Comparison of ENCODE assay signal across 1 cellular context in the genomic region with DNA sequence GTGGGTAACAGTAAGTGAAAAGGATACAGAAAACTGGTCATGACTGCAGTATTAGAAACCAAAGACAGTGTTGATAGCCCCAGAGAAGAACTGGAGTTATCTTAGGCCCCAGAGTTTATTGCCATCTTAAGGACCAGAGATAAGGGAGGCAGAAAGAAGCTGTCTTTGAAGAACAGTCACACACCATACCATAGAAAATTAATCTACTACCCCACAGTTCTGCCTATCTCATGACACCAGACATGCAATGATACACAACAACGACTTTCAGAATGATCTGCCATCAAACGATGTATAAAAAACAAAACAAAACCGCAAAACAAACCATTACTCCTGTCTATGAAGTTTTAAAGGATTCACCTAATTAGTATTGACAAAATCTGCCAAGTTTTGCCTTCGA.
A peak's percentile ranks its signal among the peaks of the same experiment; 100 is the strongest.
TF ChIP-seq lines count a peak whose summit lies in the region.

No MANE protein-coding gene starts in this region.

TF ChIP-seq in K562, 482 proteins besides CTCF, POLR2A, EP300 and RAD21 (continued from another document and continues in another):
- TF ChIP-seq ZNF217 (CRISPR knock-in tag; IDR thresholded peaks at IDR 0.05) (no peak), RBM34 (IDR thresholded peaks at IDR 0.05; ENCODE audit: borderline replicate concordance, insufficient read depth, low read length) (no peak), ZEB2 (IDR thresholded peaks at IDR 0.05) (peak; percentile 70), NR3C1 (CRISPR knock-in tag; IDR thresholded peaks at IDR 0.05) (no peak), MYC (IDR thresholded peaks at IDR 0.05; ENCODE audit: low read depth, low read length) (no peak), MYC (CRISPR knock-in tag; IDR thresholded peaks at IDR 0.05; ENCODE audit: borderline replicate concordance, low read depth) (no peak), NELFE (IDR thresholded peaks at IDR 0.05; ENCODE audit: insufficient read depth, insufficient read length) (no peak), ZNF449 (CRISPR knock-in tag; IDR thresholded peaks at IDR 0.05) (peak; percentile 80; the same call in 1 of the 2 replicates), ZNF589 (CRISPR knock-in tag; IDR thresholded peaks at IDR 0.05; ENCODE audit: low read depth) (peak; percentile 93), SMARCA4 (IDR thresholded peaks at IDR 0.05) (peak; percentile 99), CAMTA2 (CRISPR knock-in tag; conservative IDR thresholded peaks at IDR 0.05) (no peak), SIX5 (IDR thresholded peaks at IDR 0.05; ENCODE audit: borderline replicate concordance in 1 of 2, insufficient read depth in 1 of 2, low read depth in 1 of 2, low read length in 2 of 2) (no peak), ZNF408 (CRISPR knock-in tag; IDR thresholded peaks at IDR 0.05; ENCODE audit: low read depth) (no peak), ZNF695 (CRISPR knock-in tag; IDR thresholded peaks at IDR 0.05) (no peak), GTF2E2 (tag; IDR thresholded peaks at IDR 0.05) (no peak), GABPB2 (CRISPR knock-in tag; conservative IDR thresholded peaks at IDR 0.05) (no peak), ZNF239 (CRISPR knock-in tag; IDR thresholded peaks at IDR 0.05) (peak; percentile 64), MCM3 (IDR thresholded peaks at IDR 0.05) (no peak), SMARCA5 (IDR thresholded peaks at IDR 0.05) (no peak), SRSF3 (IDR thresholded peaks at IDR 0.05; ENCODE audit: insufficient read depth, low read length) (no peak), TGIF2 (CRISPR knock-in tag; IDR thresholded peaks at IDR 0.05) (no peak), ZBTB33 (CRISPR knock-in tag; IDR thresholded peaks at IDR 0.05) (0 out of 2 replicates have a peak, but pooled peaks have one; percentile 14), MTA1 (IDR thresholded peaks at IDR 0.05; ENCODE audit: borderline replicate concordance) (peak; percentile 87), ZHX1 (conservative IDR thresholded peaks at IDR 0.05; ENCODE audit: low read length) (no peak), FOXA3 (CRISPR knock-in tag; conservative IDR thresholded peaks at IDR 0.05 in 1 of 2, IDR thresholded peaks at IDR 0.05 in 1 of 2) (peak in 1 of 2 experiments; percentile 57; a peak in 2 of 4 replicates), HOXB6 (CRISPR knock-in tag; IDR thresholded peaks at IDR 0.05; ENCODE audit: borderline replicate concordance) (no peak), KLF1 (tag; IDR thresholded peaks at IDR 0.05) (no peak), TEAD4 (IDR thresholded peaks at IDR 0.05; ENCODE audit: low read length) (peak; percentile 100), TEAD4 (CRISPR knock-in tag; IDR thresholded peaks at IDR 0.05; ENCODE audit: borderline replicate concordance) (no peak), CREB1 (IDR thresholded peaks at IDR 0.05) (peak; percentile 82; the same call in 1 of the 2 replicates), CREB1 (CRISPR knock-in tag; IDR thresholded peaks at IDR 0.05) (no peak), ZBTB12 (CRISPR knock-in tag; IDR thresholded peaks at IDR 0.05) (0 out of 2 replicates have a peak, but pooled peaks have one; percentile 13), ZBED1 (IDR thresholded peaks at IDR 0.05) (peak; percentile 77; the same call in 1 of the 2 replicates), CC2D1A (IDR thresholded peaks at IDR 0.05) (peak; percentile 99), FIP1L1 (IDR thresholded peaks at IDR 0.05; ENCODE audit: low read depth, low read length, poor library complexity, severe bottlenecking) (no peak), CBX2 (IDR thresholded peaks at IDR 0.05; ENCODE audit: insufficient read depth, low read length, poor library complexity, severe bottlenecking) (no peak), HEY1 (CRISPR knock-in tag; IDR thresholded peaks at IDR 0.05; ENCODE audit: borderline replicate concordance) (no peak), IRF9 (tag; IDR thresholded peaks at IDR 0.05) (no peak), ZNF644 (tag; IDR thresholded peaks at IDR 0.05; ENCODE audit: low read depth) (peak; percentile 87), JUND (IDR thresholded peaks at IDR 0.05; ENCODE audit: borderline replicate concordance, low read depth, low read length) (peak; percentile 57; the same call in 1 of the 2 replicates), JUND (tag; IDR thresholded peaks at IDR 0.05; ENCODE audit: borderline replicate concordance, low read depth, low read length) (peak; percentile 32; the same call in 1 of the 3 replicates), ELF1 (tag; IDR thresholded peaks at IDR 0.05) (no peak), SMAD1 (IDR thresholded peaks at IDR 0.05; ENCODE audit: low read depth, low read length, partially characterized antibody) (peak; percentile 78), SOX6 (IDR thresholded peaks at IDR 0.05) (peak; percentile 98), FOXP1 (CRISPR knock-in tag; IDR thresholded peaks at IDR 0.05) (0 out of 2 replicates have a peak, but pooled peaks have one; percentile 72), SMC3 (conservative IDR thresholded peaks at IDR 0.05; ENCODE audit: insufficient read depth, low read depth, low read length) (no peak), MXI1 (IDR thresholded peaks at IDR 0.05; ENCODE audit: low read depth, low read length) (no peak), ZFP30 (CRISPR knock-in tag; IDR thresholded peaks at IDR 0.05; ENCODE audit: borderline replicate concordance) (no peak), ZNF699 (CRISPR knock-in tag; IDR thresholded peaks at IDR 0.05; ENCODE audit: insufficient replicate concordance) (no peak), ARID1B (IDR thresholded peaks at IDR 0.05) (peak; percentile 100), HDAC1 (IDR thresholded peaks at IDR 0.05) (peak in 1 of 2 experiments; percentile 83; a peak in 2 of 4 replicates), TSC22D4 (tag; IDR thresholded peaks at IDR 0.05) (no peak), EP400 (IDR thresholded peaks at IDR 0.05) (no peak), SAFB2 (IDR thresholded peaks at IDR 0.05; ENCODE audit: borderline replicate concordance, low read depth, low read length, severe bottlenecking) (no peak), PCBP2 (IDR thresholded peaks at IDR 0.05; ENCODE audit: low read depth, low read length, poor library complexity, severe bottlenecking) (no peak), ELK3 (CRISPR knock-in tag; IDR thresholded peaks at IDR 0.05) (no peak), TAF15 (IDR thresholded peaks at IDR 0.05; ENCODE audit: low read depth, low read length) (no peak), MTF1 (CRISPR knock-in tag; IDR thresholded peaks at IDR 0.05; ENCODE audit: borderline replicate concordance) (no peak), NONO (IDR thresholded peaks at IDR 0.05; ENCODE audit: low read depth in 2 of 2, low read length in 1 of 2) (peak in 1 of 2 experiments; percentile 69; a peak in 1 of 4 replicates), SREBF1 (IDR thresholded peaks at IDR 0.05; ENCODE audit: borderline replicate concordance, low read depth, low read length) (no peak), DNMT1 (IDR thresholded peaks at IDR 0.05) (no peak)
- TF ChIP-seq, protein P1, sequence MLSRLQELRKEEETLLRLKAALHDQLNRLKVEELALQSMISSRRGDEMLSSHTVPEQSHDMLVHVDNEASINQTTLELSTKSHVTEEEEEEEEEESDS (CRISPR knock-in tag; IDR thresholded peaks at IDR 0.05): no peak
- TF ChIP-seq, protein P2, sequence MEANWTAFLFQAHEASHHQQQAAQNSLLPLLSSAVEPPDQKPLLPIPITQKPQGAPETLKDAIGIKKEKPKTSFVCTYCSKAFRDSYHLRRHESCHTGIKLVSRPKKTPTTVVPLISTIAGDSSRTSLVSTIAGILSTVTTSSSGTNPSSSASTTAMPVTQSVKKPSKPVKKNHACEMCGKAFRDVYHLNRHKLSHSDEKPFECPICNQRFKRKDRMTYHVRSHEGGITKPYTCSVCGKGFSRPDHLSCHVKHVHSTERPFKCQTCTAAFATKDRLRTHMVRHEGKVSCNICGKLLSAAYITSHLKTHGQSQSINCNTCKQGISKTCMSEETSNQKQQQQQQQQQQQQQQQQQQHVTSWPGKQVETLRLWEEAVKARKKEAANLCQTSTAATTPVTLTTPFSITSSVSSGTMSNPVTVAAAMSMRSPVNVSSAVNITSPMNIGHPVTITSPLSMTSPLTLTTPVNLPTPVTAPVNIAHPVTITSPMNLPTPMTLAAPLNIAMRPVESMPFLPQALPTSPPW (CRISPR knock-in tag; IDR thresholded peaks at IDR 0.05): peak; percentile 57
- TF ChIP-seq, protein P3, sequence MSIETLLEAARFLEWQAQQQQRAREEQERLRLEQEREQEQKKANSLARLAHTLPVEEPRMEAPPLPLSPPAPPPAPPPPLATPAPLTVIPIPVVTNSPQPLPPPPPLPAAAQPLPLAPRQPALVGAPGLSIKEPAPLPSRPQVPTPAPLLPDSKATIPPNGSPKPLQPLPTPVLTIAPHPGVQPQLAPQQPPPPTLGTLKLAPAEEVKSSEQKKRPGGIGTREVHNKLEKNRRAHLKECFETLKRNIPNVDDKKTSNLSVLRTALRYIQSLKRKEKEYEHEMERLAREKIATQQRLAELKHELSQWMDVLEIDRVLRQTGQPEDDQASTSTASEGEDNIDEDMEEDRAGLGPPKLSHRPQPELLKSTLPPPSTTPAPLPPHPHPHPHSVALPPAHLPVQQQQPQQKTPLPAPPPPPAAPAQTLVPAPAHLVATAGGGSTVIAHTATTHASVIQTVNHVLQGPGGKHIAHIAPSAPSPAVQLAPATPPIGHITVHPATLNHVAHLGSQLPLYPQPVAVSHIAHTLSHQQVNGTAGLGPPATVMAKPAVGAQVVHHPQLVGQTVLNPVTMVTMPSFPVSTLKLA (conservative IDR thresholded peaks at IDR 0.05): peak in 1 of 2 experiments; percentile 72; a peak in 2 of 4 replicates
